Comparison of ENCODE assay signal across 8 cellular contexts in the genomic region with DNA sequence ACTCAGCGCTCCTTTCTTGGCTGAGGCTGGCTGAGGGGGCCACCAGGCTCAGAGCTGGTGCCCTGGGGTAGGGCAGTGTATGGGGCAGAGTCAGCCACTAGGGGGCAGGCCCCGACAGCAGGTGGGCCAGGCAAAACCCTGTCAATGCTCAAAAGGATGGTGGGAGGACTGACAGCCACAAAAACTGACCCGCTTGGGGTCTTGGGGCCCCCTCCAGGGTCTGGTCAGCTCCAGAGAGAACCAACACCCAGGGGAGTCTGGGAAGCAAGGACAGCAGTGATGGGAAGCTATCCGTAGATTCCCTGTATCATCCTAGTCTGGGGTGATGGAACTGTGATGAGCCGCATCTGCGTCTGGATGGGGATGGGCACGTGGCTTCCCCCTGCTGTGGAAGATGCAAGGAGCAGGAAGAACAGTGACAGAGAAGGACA.
DNase-seq lines count a peak whose midpoint lies in the region; ATAC-seq and TF ChIP-seq lines count a peak whose summit lies in the region.

No MANE protein-coding gene starts in this region.

- no peaks in the 10 kb centered on the region for H3K9me3 ChIP-seq in lower lobe of right lung

- no peak for DNase-seq in AG04449 (ENCODE audit: low read depth, low spot score)
- DNase-seq in SK-MEL-5 (ENCODE audit: low read depth, low spot score) = peak; percentile 64
- DNase-seq in cerebellar cortex (ENCODE audit: low spot score) = peak; percentile 9
- peak; percentile 54 for DNase-seq in lower lobe of right lung
- DNase-seq in superior temporal gyrus (ENCODE audit: extremely low spot score) = peak; percentile 67

- peak overlapping the region; percentile 21 for H3K27ac ChIP-seq in lower lobe of right lung

- peak; percentile 59 for ATAC-seq in HG03342 (IDR thresholded peaks at IDR 0.05; ENCODE audit: unreplicated experiment)
- ATAC-seq in lower lobe of right lung = peak; percentile 71
- no peak for ATAC-seq in activated CD4-positive, CD25-positive, alpha-beta regulatory T cell treated with anti-CD3 and anti-CD28 coated beads, Interleukin-2, amount 50 U/mL, for 24 hours

- H3K36me3 ChIP-seq in lower lobe of right lung = no peaks in the 10 kb centered on the region

- H3K27me3 ChIP-seq in lower lobe of right lung (ENCODE audit: low read depth) = no peaks in the 10 kb centered on the region

- in situ Hi-C loops in SK-MEL-5 (cut with HindIII; ENCODE audit: low pct_unique_long_range_greater_than_20kb, low sequenced_read_pairs) = no loop called here

- TF ChIP-seq CTCF in AG04449 (IDR thresholded peaks at IDR 0.05; ENCODE audit: insufficient read depth, low read length, missing control alignments) (peak; percentile 90), GM12873 (IDR thresholded peaks at IDR 0.05; ENCODE audit: insufficient read depth, low read depth, low read length, missing control alignments) (peak; percentile 93), lower lobe of right lung (IDR thresholded peaks at IDR 0.05) (peak; percentile 88)

- CTCF ChIA-PET in AG04449 (lab: Yijun Ruan, JAX) = interaction anchor here (1.1 to 2.4 kb wide), 6 partner anchors 8 to 1694 kb away, joined by 3 to 16 read pairs (median 3); no protein-coding TSS in a partner anchor

- H3K4me3 ChIP-seq in AG04449 (ENCODE audit: low read depth, low read length) (no peak overlapping the region), lower lobe of right lung (no peak overlapping the region)

- intact Hi-C loops in lower lobe of right lung (cut with DNase I) = no loop called here

- POLR2A ChIA-PET in AG04449 (lab: Yijun Ruan, JAX) = no interaction called here

- peaks cover 18% of the 10 kb centered on the region for H3K4me1 ChIP-seq in lower lobe of right lung

Comparison
In these comparisons a context has a peak if more than half of its experiments do, and no peak if none do; other contexts are left out.
1. ATAC-seq: peak in HG03342 (single experiment) and lower lobe of right lung (2 of 2); none in activated CD4-positive, CD25-positive, alpha-beta regulatory T cell treated with anti-CD3 and anti-CD28 coated beads, Interleukin-2, amount 50 U/mL, for 24 hours (0 of 2).
2. Peak in every context shown above with its lines, with median percentiles within 50 percentile points of each other: CTCF ChIP-seq.